ENCODE assay signal across 34 cellular contexts in the genomic region with DNA sequence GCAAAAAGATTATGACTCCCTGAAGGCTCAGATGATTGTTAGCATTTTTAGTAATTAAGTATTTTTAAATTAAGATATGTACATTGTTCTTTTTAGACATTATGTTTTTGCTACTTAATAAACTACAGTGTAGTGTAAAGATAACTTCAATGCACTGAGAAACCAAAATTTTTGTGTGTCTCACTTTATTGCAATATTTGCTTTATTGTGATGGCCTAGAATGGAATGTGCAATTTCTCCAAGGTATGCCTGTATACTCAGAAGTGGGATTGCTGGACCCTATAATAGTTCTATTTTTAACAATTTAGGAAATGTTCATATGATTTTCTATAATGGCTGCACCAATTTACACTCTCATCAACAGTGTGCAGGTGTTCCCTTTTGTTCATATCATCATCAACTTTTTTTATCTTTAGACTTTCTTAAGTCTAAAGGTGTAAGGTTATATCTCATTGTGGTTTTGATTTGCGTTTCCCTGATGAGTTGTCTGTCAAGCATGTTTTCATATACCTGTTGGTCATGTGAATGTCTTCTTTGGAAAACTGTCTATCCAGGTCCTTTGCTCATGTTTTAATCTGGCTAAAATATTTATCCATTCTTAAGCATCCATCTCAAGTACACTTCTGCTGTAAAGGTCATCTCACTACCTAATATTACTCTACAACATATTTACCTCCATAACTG.
"Had no signal": no experiment of that assay in that cellular context is flagged by ENCODE, and none has a peak within 500 bp of the region (broad histone marks: within the 10 kb centered on the region; RNA-seq: fewer than 3 reads in every experiment).

No MANE protein-coding gene starts in this region.

- H3K36me3 ChIP-seq: MG63 had no signal

- H3K9ac ChIP-seq: KMS-11 had no signal

- H3K27ac ChIP-seq: KMS-11 had no signal

- H3K9me3 ChIP-seq: MG63 had no signal

- H3K4me3 ChIP-seq: MG63 had no signal

- DNase-seq: Karpas-422, Kasumi-1, MG63, MV-4-11, NCI-H1048, NCI-H1092, NCI-H1092 treated with DMSO at 0.1 percent for 48 hours, NCI-H1105, NCI-H1105 treated with DMSO at 0.1 percent for 48 hours, NCI-H1417, NCI-H1417 treated with DMSO at 0.1 percent for 48 hours, NCI-H1436, NCI-H1436 treated with DMSO at 0.1 percent for 48 hours, NCI-H146, NCI-H1694, NCI-H1694 treated with DMSO at 0.1 percent for 48 hours, NCI-H187, NCI-H187 treated with DMSO at 0.1 percent for 48 hours, NCI-H1930, NCI-H2029, NCI-H2029 treated with DMSO at 0.1 percent for 48 hours, NCI-H2081, NCI-H2081 treated with DMSO at 0.1 percent for 48 hours, NCI-H2107, NCI-H2171, NCI-H2171 treated with DMSO at 0.1 percent for 48 hours, NCI-H2227 treated with DMSO at 0.1 percent for 48 hours, NCI-H226, NCI-H345, NCI-H446, NCI-H446 treated with DMSO at 0.1 percent for 48 hours, NCI-H510A, NCI-H510A treated with DMSO at 0.1 percent for 48 hours had no signal

- H3K4me2 ChIP-seq: KMS-11 had no signal

- H3K27me3 ChIP-seq: MG63 had no signal
